33 cellular contexts compared by ENCODE assay signal in the genomic region with DNA sequence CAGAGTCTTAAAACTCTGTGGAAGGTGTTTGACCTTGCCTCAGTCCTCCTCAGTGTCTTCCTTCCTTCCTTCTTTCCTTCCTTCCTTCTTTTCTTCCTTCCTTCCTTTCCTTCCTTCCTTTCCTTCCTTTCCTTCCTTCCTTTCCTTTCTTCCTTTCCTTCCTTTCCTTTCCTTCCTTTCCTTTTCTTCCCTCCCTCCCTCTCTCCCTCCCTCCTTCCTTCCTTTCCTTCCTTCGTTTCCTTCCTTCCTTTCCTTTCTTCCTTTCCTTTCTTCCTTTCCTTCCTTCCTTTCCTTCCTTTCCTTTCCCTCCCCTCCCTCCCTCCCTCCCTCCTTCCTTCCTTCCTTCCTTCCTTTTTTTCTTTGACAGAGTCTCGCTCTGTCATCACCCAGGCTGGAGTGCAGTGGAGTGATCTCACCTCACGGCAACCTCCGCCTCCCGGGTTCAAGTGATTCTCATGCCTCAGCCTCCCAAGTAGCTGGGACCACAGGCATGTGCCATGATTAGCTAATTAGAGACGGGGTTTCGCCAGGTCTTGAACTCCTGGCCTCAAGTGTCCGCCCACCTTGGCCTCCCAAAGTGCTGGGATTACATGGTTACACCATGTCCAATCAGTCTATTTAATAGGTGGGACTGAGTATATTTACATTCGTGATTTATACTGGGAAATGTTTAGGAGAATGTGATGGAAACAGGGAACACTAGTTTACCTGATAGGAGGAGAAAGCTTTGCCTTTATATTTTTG. TPM values are rescaled to one million over a fixed set of nuclear protein-coding genes. Genes with fewer than 3 reads are reported as not detected.
DNase-seq lines count a peak whose midpoint lies in the region; ATAC-seq and TF ChIP-seq lines count a peak whose summit lies in the region.
"Had no signal": no experiment of that assay in that cellular context is flagged by ENCODE, and none has a peak within 500 bp of the region (broad histone marks: within the 10 kb centered on the region; RNA-seq: fewer than 3 reads in every experiment).

No MANE protein-coding gene starts in this region.

- H3K27ac ChIP-seq in 22Rv1, result peak overlapping the region; percentile 50
- peak overlapping the region; percentile 27; the same call in 1 of the 2 replicates for H3K27ac ChIP-seq in SJCRH30
- H3K27ac ChIP-seq in dorsolateral prefrontal cortex, result peak overlapping the region in 41 of 59 donors; percentile 10 to 95 (median 88)
- H3K27ac ChIP-seq: KMS-11, neutrophil, psoas muscle had no signal

- 0 out of 2 replicates have a peak, but pooled peaks cover 4% of the 10 kb centered on the region for H3K4me1 ChIP-seq in SJCRH30

- TF ChIP-seq CTCF in 22Rv1 (IDR thresholded peaks at IDR 0.05) (no peak), dorsolateral prefrontal cortex (IDR thresholded peaks at IDR 0.05 in 54 of 56, conservative IDR thresholded peaks at IDR 0.05 in 2 of 56; ENCODE audit: low read depth in 1 of 56, partially characterized antibody in 56 of 56) (no peak)

- no peaks in the 10 kb centered on the region for H3K9me3 Mint-ChIP-seq in stimulated activated effector memory CD8-positive, alpha-beta T cell treated with anti-CD3 and anti-CD28 coated beads, Interleukin-12 subunit alpha, Interleukin-12 subunit beta, amount 100 ng/mL, for 72 hours
- H3K9me3 Mint-ChIP-seq: activated CD4-positive, alpha-beta memory T cell treated with anti-CD3 and anti-CD28 coated beads, Interleukin-2, amount 10 ng/mL, durations not matched to agents 7 days and 5 days; activated T-helper 2 cell treated with anti-CD3 and anti-CD28 coated beads, Interferon-gamma antibody, Interleukin-2, Interleukin-4, amounts not matched to agents 10 μg/mL and 5 μg/mL and 100 μg/mL, durations not matched to agents 14 hours and 24 hours and 36 hours; dendritic cell treated with granulocyte-macrophage colony-stimulating factor and Interleukin-4, amounts not matched to agents 40 ng/mL and 50 ng/mL, for 4 days; mesothelial cell of epicardium had no signal

- ATAC-seq in stimulated activated effector memory CD8-positive, alpha-beta T cell treated with anti-CD3 and anti-CD28 coated beads, Interleukin-12 subunit alpha, Interleukin-12 subunit beta, amount 100 ng/mL, for 72 hours, result no peak
- no peak for ATAC-seq in HG02884 (IDR thresholded peaks at IDR 0.05; ENCODE audit: unreplicated experiment)
- ATAC-seq: esophagus mucosa, PC-3, psoas muscle, T-helper 17 cell had no signal

- H3K9me3 ChIP-seq in SJCRH30 (replicated peaks), result no peaks in the 10 kb centered on the region
- H3K9me3 ChIP-seq: left ventricle myocardium inferior, neutrophil, psoas muscle had no signal

- H3K4me3 Mint-ChIP-seq in stimulated activated effector memory CD8-positive, alpha-beta T cell treated with anti-CD3 and anti-CD28 coated beads, Interleukin-12 subunit alpha, Interleukin-12 subunit beta, amount 100 ng/mL, for 72 hours, result no peak overlapping the region
- H3K4me3 Mint-ChIP-seq: activated CD4-positive, alpha-beta memory T cell treated with anti-CD3 and anti-CD28 coated beads, Interleukin-2, amount 10 ng/mL, durations not matched to agents 7 days and 5 days; activated naive CD8-positive, alpha-beta T cell; dendritic cell treated with granulocyte-macrophage colony-stimulating factor and Interleukin-4, amounts not matched to agents 40 ng/mL and 50 ng/mL, for 4 days; mesothelial cell of epicardium; T-helper 17 cell had no signal

- H3K27ac Mint-ChIP-seq in stimulated activated effector memory CD8-positive, alpha-beta T cell treated with anti-CD3 and anti-CD28 coated beads, Interleukin-12 subunit alpha, Interleukin-12 subunit beta, amount 100 ng/mL, for 72 hours, result peak overlapping the region; percentile 71
- H3K27ac Mint-ChIP-seq: activated CD4-positive, alpha-beta memory T cell treated with anti-CD3 and anti-CD28 coated beads, Interleukin-2, amount 10 ng/mL, durations not matched to agents 7 days and 5 days; activated naive CD8-positive, alpha-beta T cell; activated T-helper 2 cell treated with anti-CD3 and anti-CD28 coated beads, Interferon-gamma antibody, Interleukin-2, Interleukin-4, amounts not matched to agents 10 μg/mL and 5 μg/mL and 100 μg/mL, durations not matched to agents 14 hours and 24 hours and 36 hours; dendritic cell treated with granulocyte-macrophage colony-stimulating factor and Interleukin-4, amounts not matched to agents 40 ng/mL and 50 ng/mL, for 4 days; mesothelial cell of epicardium; T-helper 17 cell had no signal

- peak; percentile 38 to 55 for DNase-seq in SJCRH30
- no peak for DNase-seq in dorsolateral prefrontal cortex
- no peak for DNase-seq in stimulated activated effector memory CD8-positive, alpha-beta T cell treated with anti-CD3 and anti-CD28 coated beads, Interleukin-12 subunit alpha, Interleukin-12 subunit beta, amount 100 ng/mL, for 72 hours (ENCODE audit: low spot score in 2 of 2)
- no peak for DNase-seq in stimulated activated CD4-positive, alpha-beta T cell treated with anti-CD3 and anti-CD28 coated beads, Interleukin-2, amount 100 ng/mL, for 24 hours
- no peak for DNase-seq in NCI-H526 (lab: John Stamatoyannopoulos, UW)
- no peak for DNase-seq in HK-2 (ENCODE audit: unreplicated experiment)
- DNase-seq: ACHN; activated CD4-positive, alpha-beta memory T cell treated with anti-CD3 and anti-CD28 coated beads, Interleukin-2, amount 10 ng/mL, durations not matched to agents 7 days and 5 days; activated CD4-positive, CD25-positive, alpha-beta regulatory T cell treated with anti-CD3 and anti-CD28 coated beads, Interleukin-2, amount 50 U/mL, for 72 hours; activated CD8-positive, alpha-beta memory T cell treated with anti-CD3 and anti-CD28 coated beads, Interleukin-2, amount 50 U/mL, for 48 hours; anterior cingulate cortex; EL; foreskin fibroblast; islet precursor cell; left ventricle myocardium inferior; MM.1S; NCI-H1417; NCI-H2029; NCI-H526 treated with DMSO at 0.1 percent for 48 hours; NK-92 treated with Interleukin-12 subunit alpha and Interleukin-12 subunit beta, amount 100 ng/mL, for 24 hours; PC-3; psoas muscle; stimulated activated CD4-positive, alpha-beta T cell treated with anti-CD3 and anti-CD28 coated beads, Interleukin-4, amount 100 ng/mL, for 24 hours; T-helper 17 cell had no signal

- peaks cover 32% of the 10 kb centered on the region for H3K4me1 Mint-ChIP-seq in stimulated activated effector memory CD8-positive, alpha-beta T cell treated with anti-CD3 and anti-CD28 coated beads, Interleukin-12 subunit alpha, Interleukin-12 subunit beta, amount 100 ng/mL, for 72 hours

- H3K27me3 ChIP-seq in SJCRH30, result no peaks in the 10 kb centered on the region
- H3K27me3 ChIP-seq in dorsolateral prefrontal cortex, result no peaks in the 10 kb centered on the region
- H3K27me3 ChIP-seq: neutrophil had no signal

- intact Hi-C loops in dorsolateral prefrontal cortex (cut with DNase I), result no loop called here

- H3K36me3 ChIP-seq in SJCRH30, result peaks cover 59% of the 10 kb centered on the region

- H3K4me3 ChIP-seq in SJCRH30 (no peak overlapping the region), dorsolateral prefrontal cortex (no peak overlapping the region)
- H3K4me3 ChIP-seq: left ventricle myocardium inferior, psoas muscle had no signal

- peaks cover 98% of the 10 kb centered on the region for H3K36me3 Mint-ChIP-seq in stimulated activated effector memory CD8-positive, alpha-beta T cell treated with anti-CD3 and anti-CD28 coated beads, Interleukin-12 subunit alpha, Interleukin-12 subunit beta, amount 100 ng/mL, for 72 hours

RNA-seq across cellular contexts. Expression of a gene that starts 16.3 kb away (rescaled TPM):
- 19.2 and 22.5 TPM in 2 replicates for total RNA-seq in SJCRH30 (2014; rRNA removed; shearing (Covaris generic))
- 10 to 100 TPM; 23.3 to 42.1 (median 34.2) TPM for total RNA-seq in dorsolateral prefrontal cortex

RNA-seq across cellular contexts. Expression of a gene that starts 43.8 kb away (rescaled TPM):
- total RNA-seq in SJCRH30 (2014; rRNA removed; shearing (Covaris generic)), result 34.6 and 36.8 TPM in 2 replicates
- 10 to 100 TPM; 22.7 to 83.2 (median 48.3) TPM for total RNA-seq in dorsolateral prefrontal cortex

Comparison
In these comparisons a context has a peak if more than half of its experiments do, and no peak if none do; other contexts are left out.
1. H3K27ac ChIP-seq: peak in every context shown above with its lines; median percentile 88 in dorsolateral prefrontal cortex; 50 in 22Rv1; 27 in SJCRH30.
2. DNase-seq: peak in SJCRH30 (2 of 2); none in dorsolateral prefrontal cortex (0 of 10), stimulated activated effector memory CD8-positive, alpha-beta T cell treated with anti-CD3 and anti-CD28 coated beads, Interleukin-12 subunit alpha, Interleukin-12 subunit beta, amount 100 ng/mL, for 72 hours (0 of 2), stimulated activated CD4-positive, alpha-beta T cell treated with anti-CD3 and anti-CD28 coated beads, Interleukin-2, amount 100 ng/mL, for 24 hours (0 of 2), NCI-H526 (0 of 2) and HK-2 (single experiment).